8 cellular contexts compared by ENCODE assay signal in genomic region chr7:149071641-149072437, GRCh38. TPM values are rescaled to one million over a fixed set of nuclear protein-coding genes. Genes with fewer than 3 reads are reported as not detected.
DNase-seq lines count a peak whose midpoint lies in the region; ATAC-seq and FAIRE-seq lines count a peak whose summit lies in the region.

No MANE protein-coding gene starts in this region.

- peak overlapping the region; percentile 49 for H3K4me3 Mint-ChIP-seq in activated T-helper 1 cell treated with anti-CD3 and anti-CD28 coated beads, Interleukin-12 subunit alpha, Interleukin-12 subunit beta, Interleukin-2, Interleukin-4 antibody, amounts not matched to agents 30 ng/mL and 10 ng/mL and 1 ng/mL, durations not matched to agents 14 hours and 24 hours and 36 hours

- DNase-seq in activated T-helper 1 cell treated with anti-CD3 and anti-CD28 coated beads, Interleukin-12 subunit alpha, Interleukin-12 subunit beta, Interleukin-2, Interleukin-4 antibody, amounts not matched to agents 30 ng/mL and 10 ng/mL and 1 ng/mL, durations not matched to agents 14 hours and 24 hours and 36 hours (ENCODE audit: low spot score) = peak; percentile 34
- peak; percentile 86 for DNase-seq in iPS-NIHi7 (ENCODE audit: extremely low spot score)
- peak; percentile 27 to 33 for DNase-seq in stimulated activated CD8-positive, alpha-beta memory T cell treated with anti-CD3 and anti-CD28 coated beads, Interleukin-2, amount 100 ng/mL, for 48 hours (ENCODE audit: low read depth in 2 of 2)
- DNase-seq in SIG-M5 treated with dmso at 0.1 percent for 504 hours (lab: John Stamatoyannopoulos, UW; ENCODE audit: unreplicated experiment) = no peak
- DNase-seq in KG1 (lab: John Stamatoyannopoulos, UW) = no peak
- no peak for DNase-seq in urothelium cell line (ENCODE audit: low spot score)

- H3K27ac Mint-ChIP-seq in activated T-helper 1 cell treated with anti-CD3 and anti-CD28 coated beads, Interleukin-12 subunit alpha, Interleukin-12 subunit beta, Interleukin-2, Interleukin-4 antibody, amounts not matched to agents 30 ng/mL and 10 ng/mL and 1 ng/mL, durations not matched to agents 14 hours and 24 hours and 36 hours = peak overlapping the region; percentile 40

- no peaks in the 10 kb centered on the region for H3K27me3 ChIP-seq in HUES6 (ENCODE audit: control insufficient read depth, insufficient read depth, low read length)

- no peak overlapping the region for H3K4me3 ChIP-seq in HUES6 (ENCODE audit: low read depth, low read length)

- FAIRE-seq in urothelium cell line (lab: Jason Lieb, UNC) = no peak

- no peaks in the 10 kb centered on the region for H3K9me3 ChIP-seq in HUES6 (ENCODE audit: control insufficient read depth, insufficient read depth, low read depth, low read length)

- no peaks in the 10 kb centered on the region for H3K9me3 Mint-ChIP-seq in activated T-helper 1 cell treated with anti-CD3 and anti-CD28 coated beads, Interleukin-12 subunit alpha, Interleukin-12 subunit beta, Interleukin-2, Interleukin-4 antibody, amounts not matched to agents 30 ng/mL and 10 ng/mL and 1 ng/mL, durations not matched to agents 14 hours and 24 hours and 36 hours

- H3K36me3 ChIP-seq in HUES6 (ENCODE audit: control insufficient read depth, insufficient read depth, low read length) = peaks cover 54% of the 10 kb centered on the region

- H3K4me1 ChIP-seq in HUES6 (ENCODE audit: control insufficient read depth, insufficient read depth, low read length) = peaks cover 8% of the 10 kb centered on the region; the same call in 1 of the 2 replicates

- intact Hi-C loops in activated T-helper 1 cell treated with anti-CD3 and anti-CD28 coated beads, Interleukin-12 subunit alpha, Interleukin-12 subunit beta, Interleukin-2, Interleukin-4 antibody, amounts not matched to agents 30 ng/mL and 10 ng/mL and 1 ng/mL, durations not matched to agents 14 hours and 24 hours and 36 hours (cut with micrococcal nuclease) = no loop called here

- peak overlapping the region; percentile 65 for H3K27ac ChIP-seq in HUES6 (ENCODE audit: low read depth, low read length)

- no peaks in the 10 kb centered on the region for H3K27me3 Mint-ChIP-seq in activated T-helper 1 cell treated with anti-CD3 and anti-CD28 coated beads, Interleukin-12 subunit alpha, Interleukin-12 subunit beta, Interleukin-2, Interleukin-4 antibody, amounts not matched to agents 30 ng/mL and 10 ng/mL and 1 ng/mL, durations not matched to agents 14 hours and 24 hours and 36 hours (ENCODE audit: insufficient read depth)

- H3K4me1 Mint-ChIP-seq in activated T-helper 1 cell treated with anti-CD3 and anti-CD28 coated beads, Interleukin-12 subunit alpha, Interleukin-12 subunit beta, Interleukin-2, Interleukin-4 antibody, amounts not matched to agents 30 ng/mL and 10 ng/mL and 1 ng/mL, durations not matched to agents 14 hours and 24 hours and 36 hours (ENCODE audit: low read depth) = peaks cover 8% of the 10 kb centered on the region

- ATAC-seq in HG03135 (IDR thresholded peaks at IDR 0.05; ENCODE audit: unreplicated experiment) = no peak

- H3K9ac ChIP-seq in HUES6 (ENCODE audit: low read length) = peak overlapping the region; percentile 44

- H3K36me3 Mint-ChIP-seq in activated T-helper 1 cell treated with anti-CD3 and anti-CD28 coated beads, Interleukin-12 subunit alpha, Interleukin-12 subunit beta, Interleukin-2, Interleukin-4 antibody, amounts not matched to agents 30 ng/mL and 10 ng/mL and 1 ng/mL, durations not matched to agents 14 hours and 24 hours and 36 hours (ENCODE audit: low read depth) = peaks cover 24% of the 10 kb centered on the region

RNA-seq across cellular contexts. Expression of gene ZNF786, which starts 18.7 kb away (rescaled TPM):
- total RNA-seq in activated T-helper 1 cell treated with anti-CD3 and anti-CD28 coated beads, Interleukin-12 subunit alpha, Interleukin-12 subunit beta, Interleukin-2, Interleukin-4 antibody, amounts not matched to agents 30 ng/mL and 10 ng/mL and 1 ng/mL, durations not matched to agents 14 hours and 24 hours and 36 hours = 9.9 and 10.9 TPM in 2 replicates

RNA-seq across cellular contexts. Expression of gene PDIA4, which starts 43.5 kb away (rescaled TPM):
- total RNA-seq in activated T-helper 1 cell treated with anti-CD3 and anti-CD28 coated beads, Interleukin-12 subunit alpha, Interleukin-12 subunit beta, Interleukin-2, Interleukin-4 antibody, amounts not matched to agents 30 ng/mL and 10 ng/mL and 1 ng/mL, durations not matched to agents 14 hours and 24 hours and 36 hours = 132 and 142 TPM in 2 replicates

RNA-seq across cellular contexts. Expression of gene ZNF425, which starts 54.3 kb away (rescaled TPM):
- 1.1 and 1.2 TPM in 2 replicates for total RNA-seq in activated T-helper 1 cell treated with anti-CD3 and anti-CD28 coated beads, Interleukin-12 subunit alpha, Interleukin-12 subunit beta, Interleukin-2, Interleukin-4 antibody, amounts not matched to agents 30 ng/mL and 10 ng/mL and 1 ng/mL, durations not matched to agents 14 hours and 24 hours and 36 hours

Comparison
In these comparisons a context has a peak if more than half of its experiments do, and no peak if none do; other contexts are left out.
1. DNase-seq: peak in activated T-helper 1 cell treated with anti-CD3 and anti-CD28 coated beads, Interleukin-12 subunit alpha, Interleukin-12 subunit beta, Interleukin-2, Interleukin-4 antibody, amounts not matched to agents 30 ng/mL and 10 ng/mL and 1 ng/mL, durations not matched to agents 14 hours and 24 hours and 36 hours (single experiment), iPS-NIHi7 (single experiment) and stimulated activated CD8-positive, alpha-beta memory T cell treated with anti-CD3 and anti-CD28 coated beads, Interleukin-2, amount 100 ng/mL, for 48 hours (2 of 2); none in SIG-M5 treated with dmso at 0.1 percent for 504 hours (single experiment), KG1 (single experiment) and urothelium cell line (single experiment).